Comparison of ENCODE assay signal across 30 cellular contexts in genomic region chr12:76515271-76515670, GRCh38.
"Had no signal": no experiment of that assay in that cellular context is flagged by ENCODE, and none has a peak within 500 bp of the region (broad histone marks: within the 10 kb centered on the region; RNA-seq: fewer than 3 reads in every experiment).

No MANE protein-coding gene starts in this region.

- H3K27ac Mint-ChIP-seq: activated naive CD8-positive, alpha-beta T cell treated with anti-CD3 and anti-CD28 coated beads for 36 hours; activated T-helper 17 cell treated with anti-CD3 and anti-CD28 coated beads, Interleukin-2, amount 50 U/mL, for 72 hours; mesothelial cell of epicardium; neural progenitor cell; progenitor cell of endocrine pancreas; stimulated activated naive CD8-positive, alpha-beta T cell treated with anti-CD3 and anti-CD28 coated beads, Interleukin-15, amount 100 ng/mL, for 72 hours; T-helper 2 cell treated with Interferon-gamma antibody and Interleukin-4, amounts not matched to agents 5 μg/mL and 100 μg/mL, for 36 hours had no signal

- H3K4me3 Mint-ChIP-seq: activated naive CD8-positive, alpha-beta T cell treated with anti-CD3 and anti-CD28 coated beads for 36 hours; activated T-helper 17 cell treated with anti-CD3 and anti-CD28 coated beads, Interleukin-2, amount 50 U/mL, for 72 hours; central memory CD8-positive, alpha-beta T cell; mesothelial cell of epicardium; neural progenitor cell; stimulated activated naive CD8-positive, alpha-beta T cell treated with anti-CD3 and anti-CD28 coated beads, Interleukin-15, amount 100 ng/mL, for 72 hours; T-helper 2 cell treated with Interferon-gamma antibody and Interleukin-4, amounts not matched to agents 5 μg/mL and 100 μg/mL, for 36 hours had no signal

- ATAC-seq: activated T-helper 17 cell treated with anti-CD3 and anti-CD28 coated beads, Interleukin-2, amount 50 U/mL, for 72 hours; gastroesophageal sphincter; left colon; lower lobe of right lung; naive thymus-derived CD8-positive, alpha-beta T cell; stimulated activated naive CD8-positive, alpha-beta T cell treated with anti-CD3 and anti-CD28 coated beads, Interleukin-15, amount 100 ng/mL, for 72 hours had no signal

- H3K27ac ChIP-seq: breast epithelium, esophagus squamous epithelium, gastroesophageal sphincter, lower lobe of right lung, neural progenitor cell, spleen, suprapubic skin, tibial nerve, WERI-Rb-1 had no signal

- H3K27me3 Mint-ChIP-seq: activated naive CD8-positive, alpha-beta T cell treated with anti-CD3 and anti-CD28 coated beads for 36 hours; activated T-helper 17 cell treated with anti-CD3 and anti-CD28 coated beads, Interleukin-2, amount 50 U/mL, for 72 hours; central memory CD8-positive, alpha-beta T cell; naive thymus-derived CD8-positive, alpha-beta T cell; progenitor cell of endocrine pancreas; stimulated activated naive CD8-positive, alpha-beta T cell treated with anti-CD3 and anti-CD28 coated beads, Interleukin-15, amount 100 ng/mL, for 72 hours had no signal

- H3K27me3 ChIP-seq: breast epithelium, esophagus squamous epithelium, gastroesophageal sphincter, neural progenitor cell, spleen, suprapubic skin, tibial nerve had no signal

- H3K9me3 ChIP-seq: breast epithelium, gastroesophageal sphincter, lower lobe of right lung, suprapubic skin had no signal

- H3K4me1 ChIP-seq: breast epithelium, esophagus squamous epithelium, gastroesophageal sphincter, lower lobe of right lung, neural progenitor cell, suprapubic skin, tibial nerve had no signal

- H3K4me3 ChIP-seq: breast epithelium, esophagus squamous epithelium, gastroesophageal sphincter, lower lobe of right lung, neural progenitor cell, spleen, suprapubic skin, tibial nerve had no signal

- H3K4me1 Mint-ChIP-seq: mesothelial cell of epicardium, neural progenitor cell had no signal

- H2AFZ ChIP-seq: neural progenitor cell had no signal

- FAIRE-seq: colon, islet of Langerhans, TTC549, urothelium cell line had no signal

- H3K4me2 ChIP-seq: neural progenitor cell had no signal

- DNase-seq: activated CD4-positive, alpha-beta T cell treated with anti-CD3 and anti-CD28 coated beads for 1 hour; activated CD4-positive, alpha-beta T cell treated with anti-CD3 and anti-CD28 coated beads, Interleukin-2, amount 50 U/mL, for 1 hour; activated naive CD4-positive, alpha-beta T cell treated with Interleukin-2 at 50 U/mL for 16 hours; activated naive CD8-positive, alpha-beta T cell treated with anti-CD3 and anti-CD28 coated beads for 36 hours; activated T-cell treated with anti-CD3 and anti-CD28 coated beads, Interleukin-2, amount 50 U/mL, for 1 hour; effector memory CD4-positive, alpha-beta T cell; esophagus squamous epithelium; head of caudate nucleus; left colon; lower lobe of right lung; naive thymus-derived CD8-positive, alpha-beta T cell; retina; spleen; stimulated activated CD4-positive, alpha-beta T cell treated with anti-CD3 and anti-CD28 coated beads, Interleukin-4, amount 100 ng/mL, for 24 hours; stimulated activated naive CD8-positive, alpha-beta T cell treated with anti-CD3 and anti-CD28 coated beads, Interleukin-15, amount 100 ng/mL, for 72 hours; WERI-Rb-1 had no signal

- H3K9ac ChIP-seq: neural progenitor cell had no signal

- H3K36me3 ChIP-seq: breast epithelium, esophagus squamous epithelium, gastroesophageal sphincter, lower lobe of right lung, suprapubic skin had no signal
